27 cellular contexts compared by ENCODE assay signal in the genomic region with DNA sequence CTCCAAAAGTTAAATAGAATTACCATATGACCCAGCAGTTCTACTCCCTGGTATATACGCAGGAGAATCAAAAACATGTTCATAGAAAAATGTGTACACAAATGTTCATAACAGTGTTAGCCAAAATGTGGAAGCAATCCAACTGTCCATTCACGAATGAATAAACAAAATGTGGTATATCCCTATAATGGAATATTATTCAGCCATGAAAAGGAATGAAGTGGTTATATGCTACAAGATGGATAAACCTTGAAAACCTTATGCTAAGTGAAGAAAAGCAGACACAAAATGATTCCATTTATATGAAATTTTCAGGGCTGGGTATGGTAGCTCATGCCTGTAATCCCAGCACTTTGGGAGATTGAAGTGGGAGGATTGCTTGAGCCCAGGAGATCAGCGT. TPM values are rescaled to one million over a fixed set of nuclear protein-coding genes. Genes with fewer than 3 reads are reported as not detected.
"Had no signal": no experiment of that assay in that cellular context is flagged by ENCODE, and none has a peak within 500 bp of the region (broad histone marks: within the 10 kb centered on the region; RNA-seq: fewer than 3 reads in every experiment).

No MANE protein-coding gene starts in this region.

- H3K27me3 ChIP-seq: stomach, suprapubic skin, testis, thyroid gland, tibial artery, tibial nerve, transverse colon, upper lobe of left lung, upper lobe of right lung, uterus had no signal

- H3K27ac ChIP-seq: stomach, suprapubic skin, testis, thoracic aorta, thyroid gland, tibial artery, tibial nerve, transverse colon, upper lobe of left lung, upper lobe of right lung, uterus had no signal

- H3K36me3 ChIP-seq: thoracic aorta, thyroid gland, transverse colon, upper lobe of right lung, uterus had no signal

- ATAC-seq: stimulated activated effector memory CD8-positive, alpha-beta T cell treated with anti-CD3 and anti-CD28 coated beads, Interleukin-12 subunit alpha, Interleukin-12 subunit beta, amount 100 ng/mL, for 72 hours; stimulated activated memory B cell treated with anti-CD40 and anti-IgM and Interleukin-4, amounts not matched to agents 10 μg/mL and 1 μg/mL and 100 μg/mL, for 72 hours; stimulated activated naive B cell treated with anti-CD40 and anti-IgM and Interleukin-4, amounts not matched to agents 10 μg/mL and 1 μg/mL and 100 μg/mL, for 72 hours; stimulated activated naive CD8-positive, alpha-beta T cell treated with anti-CD3 and anti-CD28 coated beads, Interleukin-15, amount 100 ng/mL, for 72 hours; stimulated activated naive CD8-positive, alpha-beta T cell treated with anti-CD3 and anti-CD28 coated beads, Interleukin-15, Interleukin-2, amounts not matched to agents 100 U/mL and 50 U/mL, for 24 hours; upper lobe of right lung had no signal

- H3K4me1 ChIP-seq: stomach, suprapubic skin, testis, thyroid gland, tibial artery, tibial nerve, transverse colon, upper lobe of left lung, upper lobe of right lung, uterus had no signal

- DNase-seq: stimulated activated CD4-positive, alpha-beta T cell treated with anti-CD3 and anti-CD28 coated beads, Interleukin-2, amount 100 ng/mL, for 48 hours; stimulated activated CD4-positive, alpha-beta T cell treated with anti-CD3 and anti-CD28 coated beads, Interleukin-4, amount 100 ng/mL, for 1 hour; stimulated activated CD4-positive, alpha-beta T cell treated with anti-CD3 and anti-CD28 coated beads, Interleukin-4, amount 100 ng/mL, for 24 hours; stimulated activated CD4-positive, alpha-beta T cell treated with anti-CD3 and anti-CD28 coated beads, Interleukin-4, amount 100 ng/mL, for 4 hours; stimulated activated CD8-positive, alpha-beta memory T cell treated with anti-CD3 and anti-CD28 coated beads, Interleukin-4, amount 100 ng/mL, for 48 hours; stimulated activated naive B cell treated with anti-CD40 and anti-IgM and Interleukin-4, amounts not matched to agents 10 μg/mL and 1 μg/mL and 100 μg/mL, for 72 hours; stimulated activated naive CD4-positive, alpha-beta T cell; stimulated activated naive CD4-positive, alpha-beta T cell treated with Interleukin-2 at 50 U/mL for 16 hours; stimulated activated naive CD8-positive, alpha-beta T cell treated with anti-CD3 and anti-CD28 coated beads, Interleukin-15, amount 100 ng/mL, for 72 hours; stimulated activated naive CD8-positive, alpha-beta T cell treated with anti-CD3 and anti-CD28 coated beads, Interleukin-15, Interleukin-2, amounts not matched to agents 100 U/mL and 50 U/mL, for 24 hours; stomach; substantia nigra; testis; thyroid gland; tibial artery; transverse colon; trophoblast cell; upper lobe of left lung; upper lobe of right lung; uterus had no signal

- H3K4me3 ChIP-seq: stomach, suprapubic skin, testis, thoracic aorta, thyroid gland, tibial artery, tibial nerve, transverse colon, upper lobe of left lung, upper lobe of right lung, uterus had no signal

- H3K9me3 ChIP-seq: stomach, suprapubic skin, testis, thoracic aorta, thyroid gland, tibial artery, transverse colon, upper lobe of left lung, upper lobe of right lung, uterus had no signal

- FAIRE-seq: urothelium cell line had no signal

RNA-seq across cellular contexts. Expression of gene CLCF1, which starts 36.1 kb away (rescaled TPM):
- total RNA-seq: temporal lobe had no signal
